3 cellular contexts compared by ENCODE assay signal in the genomic region with DNA sequence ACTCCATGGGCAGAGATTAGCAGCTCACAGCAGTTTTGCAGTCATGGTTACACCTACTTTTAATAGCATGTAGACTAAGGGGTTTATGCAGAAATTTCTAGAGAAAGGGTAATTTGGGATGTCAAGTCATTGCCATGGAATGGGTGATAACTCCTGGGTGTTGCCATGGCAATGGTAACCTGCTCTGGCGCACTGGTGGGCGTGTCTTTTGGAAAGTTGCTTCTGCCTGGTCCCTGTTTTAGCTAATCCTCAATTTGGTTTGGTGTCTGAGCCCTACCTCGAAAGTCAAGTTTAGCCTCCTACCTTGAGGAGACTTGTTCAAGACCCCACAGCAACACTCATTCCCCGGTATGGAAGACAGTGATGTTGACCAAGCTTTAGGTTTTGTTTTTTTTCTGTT. TPM values are rescaled to one million over a fixed set of nuclear protein-coding genes. Genes with fewer than 3 reads are reported as not detected.
"Had no signal": no experiment of that assay in that cellular context is flagged by ENCODE, and none has a peak within 500 bp of the region (broad histone marks: within the 10 kb centered on the region; RNA-seq: fewer than 3 reads in every experiment).

No MANE protein-coding gene starts in this region.

RNA-seq across cellular contexts. Expression of gene FAM178B, which starts 29.1 kb away (rescaled TPM):
- total RNA-seq: M059J, MCF 10A, NCI-H460 had no signal
